ENCODE assay signal across 2 cellular contexts in the genomic region with DNA sequence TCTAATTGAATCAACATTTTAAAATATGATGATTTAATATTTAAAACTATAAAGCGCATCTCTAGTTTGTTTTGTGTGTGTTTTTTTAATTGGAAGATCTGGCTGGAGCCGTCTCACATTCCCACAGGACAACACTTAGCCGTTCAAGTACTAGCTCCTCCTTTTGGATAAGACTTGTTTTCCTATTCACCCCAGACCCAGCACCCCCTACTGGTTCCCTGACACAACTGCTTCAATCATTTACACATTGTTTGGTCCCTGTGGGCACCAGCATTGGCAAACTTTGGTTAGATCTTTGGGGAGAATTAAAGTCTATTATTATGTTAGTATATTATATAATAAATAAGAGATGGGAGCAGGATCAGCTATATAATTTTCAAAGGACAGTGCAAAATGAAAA.
TF ChIP-seq lines count a peak whose summit lies in the region.

No MANE protein-coding gene starts in this region.

TF ChIP-seq in SK-N-SH, 30 proteins besides CTCF, POLR2A, EP300 and RAD21 (continued from another document):
- TF ChIP-seq, protein P1, sequence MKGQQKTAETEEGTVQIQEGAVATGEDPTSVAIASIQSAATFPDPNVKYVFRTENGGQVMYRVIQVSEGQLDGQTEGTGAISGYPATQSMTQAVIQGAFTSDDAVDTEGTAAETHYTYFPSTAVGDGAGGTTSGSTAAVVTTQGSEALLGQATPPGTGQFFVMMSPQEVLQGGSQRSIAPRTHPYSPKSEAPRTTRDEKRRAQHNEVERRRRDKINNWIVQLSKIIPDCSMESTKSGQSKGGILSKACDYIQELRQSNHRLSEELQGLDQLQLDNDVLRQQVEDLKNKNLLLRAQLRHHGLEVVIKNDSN (IDR thresholded peaks at IDR 0.05; ENCODE audit: borderline replicate concordance, low read depth) = no peak
- TF ChIP-seq RCOR1 (IDR thresholded peaks at IDR 0.05; ENCODE audit: low read length) = no peak
- TF ChIP-seq, protein P2, sequence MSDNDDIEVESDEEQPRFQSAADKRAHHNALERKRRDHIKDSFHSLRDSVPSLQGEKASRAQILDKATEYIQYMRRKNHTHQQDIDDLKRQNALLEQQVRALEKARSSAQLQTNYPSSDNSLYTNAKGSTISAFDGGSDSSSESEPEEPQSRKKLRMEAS (IDR thresholded peaks at IDR 0.05; ENCODE audit: low read depth) = no peak
- TF ChIP-seq, protein P3, sequence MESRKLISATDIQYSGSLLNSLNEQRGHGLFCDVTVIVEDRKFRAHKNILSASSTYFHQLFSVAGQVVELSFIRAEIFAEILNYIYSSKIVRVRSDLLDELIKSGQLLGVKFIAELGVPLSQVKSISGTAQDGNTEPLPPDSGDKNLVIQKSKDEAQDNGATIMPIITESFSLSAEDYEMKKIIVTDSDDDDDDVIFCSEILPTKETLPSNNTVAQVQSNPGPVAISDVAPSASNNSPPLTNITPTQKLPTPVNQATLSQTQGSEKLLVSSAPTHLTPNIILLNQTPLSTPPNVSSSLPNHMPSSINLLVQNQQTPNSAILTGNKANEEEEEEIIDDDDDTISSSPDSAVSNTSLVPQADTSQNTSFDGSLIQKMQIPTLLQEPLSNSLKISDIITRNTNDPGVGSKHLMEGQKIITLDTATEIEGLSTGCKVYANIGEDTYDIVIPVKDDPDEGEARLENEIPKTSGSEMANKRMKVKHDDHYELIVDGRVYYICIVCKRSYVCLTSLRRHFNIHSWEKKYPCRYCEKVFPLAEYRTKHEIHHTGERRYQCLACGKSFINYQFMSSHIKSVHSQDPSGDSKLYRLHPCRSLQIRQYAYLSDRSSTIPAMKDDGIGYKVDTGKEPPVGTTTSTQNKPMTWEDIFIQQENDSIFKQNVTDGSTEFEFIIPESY (IDR thresholded peaks at IDR 0.05; ENCODE audit: borderline replicate concordance, low read depth) = no peak
- no peak for TF ChIP-seq GABPA (IDR thresholded peaks at IDR 0.05; ENCODE audit: low read depth)
- TF ChIP-seq TAF1 (IDR thresholded peaks at IDR 0.05; ENCODE audit: borderline replicate concordance, low read depth, low read length) = no peak
- no peak for TF ChIP-seq RFX5 (IDR thresholded peaks at IDR 0.05; ENCODE audit: low read length)
- TF ChIP-seq, protein P4, sequence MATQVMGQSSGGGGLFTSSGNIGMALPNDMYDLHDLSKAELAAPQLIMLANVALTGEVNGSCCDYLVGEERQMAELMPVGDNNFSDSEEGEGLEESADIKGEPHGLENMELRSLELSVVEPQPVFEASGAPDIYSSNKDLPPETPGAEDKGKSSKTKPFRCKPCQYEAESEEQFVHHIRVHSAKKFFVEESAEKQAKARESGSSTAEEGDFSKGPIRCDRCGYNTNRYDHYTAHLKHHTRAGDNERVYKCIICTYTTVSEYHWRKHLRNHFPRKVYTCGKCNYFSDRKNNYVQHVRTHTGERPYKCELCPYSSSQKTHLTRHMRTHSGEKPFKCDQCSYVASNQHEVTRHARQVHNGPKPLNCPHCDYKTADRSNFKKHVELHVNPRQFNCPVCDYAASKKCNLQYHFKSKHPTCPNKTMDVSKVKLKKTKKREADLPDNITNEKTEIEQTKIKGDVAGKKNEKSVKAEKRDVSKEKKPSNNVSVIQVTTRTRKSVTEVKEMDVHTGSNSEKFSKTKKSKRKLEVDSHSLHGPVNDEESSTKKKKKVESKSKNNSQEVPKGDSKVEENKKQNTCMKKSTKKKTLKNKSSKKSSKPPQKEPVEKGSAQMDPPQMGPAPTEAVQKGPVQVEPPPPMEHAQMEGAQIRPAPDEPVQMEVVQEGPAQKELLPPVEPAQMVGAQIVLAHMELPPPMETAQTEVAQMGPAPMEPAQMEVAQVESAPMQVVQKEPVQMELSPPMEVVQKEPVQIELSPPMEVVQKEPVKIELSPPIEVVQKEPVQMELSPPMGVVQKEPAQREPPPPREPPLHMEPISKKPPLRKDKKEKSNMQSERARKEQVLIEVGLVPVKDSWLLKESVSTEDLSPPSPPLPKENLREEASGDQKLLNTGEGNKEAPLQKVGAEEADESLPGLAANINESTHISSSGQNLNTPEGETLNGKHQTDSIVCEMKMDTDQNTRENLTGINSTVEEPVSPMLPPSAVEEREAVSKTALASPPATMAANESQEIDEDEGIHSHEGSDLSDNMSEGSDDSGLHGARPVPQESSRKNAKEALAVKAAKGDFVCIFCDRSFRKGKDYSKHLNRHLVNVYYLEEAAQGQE (IDR thresholded peaks at IDR 0.05; ENCODE audit: low read depth, low read length) = no peak

TF ChIP-seq in liver, 16 proteins besides CTCF, POLR2A, EP300 and RAD21 (continued from another document):
- TF ChIP-seq, protein P4 (IDR thresholded peaks at IDR 0.05) = no peak
- TF ChIP-seq, protein P3 (IDR thresholded peaks at IDR 0.05) = no peak
- TF ChIP-seq SP1 (IDR thresholded peaks at IDR 0.05) = no peak
